In the genomic region with DNA sequence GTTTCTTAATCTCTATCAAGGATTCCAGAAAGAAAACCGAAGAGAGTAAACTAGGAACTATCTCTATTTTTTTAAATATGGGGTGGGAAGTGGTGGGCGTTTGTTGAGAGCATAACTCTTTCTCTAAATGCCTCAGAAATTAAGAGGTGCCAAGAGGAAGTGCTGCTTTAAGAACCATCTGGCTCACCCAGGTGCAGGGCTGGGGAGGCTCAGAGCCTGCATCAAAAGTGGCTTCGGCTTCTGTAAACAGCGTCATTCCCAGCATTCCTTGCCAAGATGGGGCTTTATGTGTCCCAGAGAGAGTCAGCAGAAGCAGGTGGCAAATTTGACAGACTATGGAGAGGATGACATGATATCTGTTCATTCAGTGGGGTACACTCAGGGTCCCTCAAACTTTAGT, we compare ENCODE assay signal across 19 cellular contexts.
A peak's percentile ranks its signal among the peaks of the same experiment; 100 is the strongest.
DNase-seq lines count a peak whose midpoint lies in the region; ATAC-seq lines count a peak whose summit lies in the region.
"Had no signal": no experiment of that assay in that cellular context is flagged by ENCODE, and none has a peak within 500 bp of the region (broad histone marks: within the 10 kb centered on the region; RNA-seq: fewer than 3 reads in every experiment).

No MANE protein-coding gene starts in this region.

- H3K4me1 Mint-ChIP-seq in stimulated activated naive B cell treated with anti-CD40 and anti-IgM and Interleukin-4, amounts not matched to agents 10 μg/mL and 1 μg/mL and 100 μg/mL, for 72 hours, result peaks cover 0 to 7% of the 10 kb centered on the region in 2 donors
- H3K4me1 Mint-ChIP-seq: stimulated activated effector memory CD8-positive, alpha-beta T cell treated with anti-CD3 and anti-CD28 coated beads, Interleukin-12 subunit alpha, Interleukin-12 subunit beta, amount 100 ng/mL, for 72 hours had no signal

- intact Hi-C loops in left ventricle myocardium superior (cut with micrococcal nuclease), result no loop called here

- H3K4me3 Mint-ChIP-seq in stimulated activated naive B cell treated with anti-CD40 and anti-IgM and Interleukin-4, amounts not matched to agents 10 μg/mL and 1 μg/mL and 100 μg/mL, for 72 hours, result peak overlapping the region in 1 of 2 donors; percentile 28
- H3K4me3 Mint-ChIP-seq: IgD-negative memory B cell; natural killer cell treated with Interleukin-12 subunit alpha and Interleukin-12 subunit beta and Interleukin-15 and Interleukin-18, amount 100 ng/mL, for 72 hours; stimulated activated effector memory CD8-positive, alpha-beta T cell treated with anti-CD3 and anti-CD28 coated beads, Interleukin-12 subunit alpha, Interleukin-12 subunit beta, amount 100 ng/mL, for 72 hours had no signal

- H3K27ac Mint-ChIP-seq in stimulated activated naive B cell treated with anti-CD40 and anti-IgM and Interleukin-4, amounts not matched to agents 10 μg/mL and 1 μg/mL and 100 μg/mL, for 72 hours, result peak overlapping the region; percentile 56
- H3K27ac Mint-ChIP-seq: IgD-negative memory B cell; natural killer cell treated with Interleukin-12 subunit alpha and Interleukin-12 subunit beta and Interleukin-15 and Interleukin-18, amount 100 ng/mL, for 72 hours; stimulated activated effector memory CD8-positive, alpha-beta T cell treated with anti-CD3 and anti-CD28 coated beads, Interleukin-12 subunit alpha, Interleukin-12 subunit beta, amount 100 ng/mL, for 72 hours had no signal

- H3K27me3 Mint-ChIP-seq in stimulated activated naive B cell treated with anti-CD40 and anti-IgM and Interleukin-4, amounts not matched to agents 10 μg/mL and 1 μg/mL and 100 μg/mL, for 72 hours, result peaks cover 7 to 11% of the 10 kb centered on the region in 2 donors

- peak; percentile 65 for ATAC-seq in HG02973 (IDR thresholded peaks at IDR 0.05; ENCODE audit: unreplicated experiment)
- ATAC-seq in stimulated activated naive B cell treated with anti-CD40 and anti-IgM and Interleukin-4, amounts not matched to agents 10 μg/mL and 1 μg/mL and 100 μg/mL, for 72 hours (replicated peaks), result peak; percentile 50 to 75
- no peak for ATAC-seq in left ventricle myocardium superior
- ATAC-seq: natural killer cell treated with Interleukin-12 subunit alpha and Interleukin-12 subunit beta and Interleukin-15 and Interleukin-18, amount 100 ng/mL, for 72 hours; stimulated activated effector memory CD8-positive, alpha-beta T cell treated with anti-CD3 and anti-CD28 coated beads, Interleukin-12 subunit alpha, Interleukin-12 subunit beta, amount 100 ng/mL, for 72 hours had no signal

- DNase-seq in NCI-H1694 treated with DMSO at 0.1 percent for 48 hours (lab: John Stamatoyannopoulos, UW), result peak; percentile 29
- no peak for DNase-seq in NCI-H1694 (lab: John Stamatoyannopoulos, UW)
- peak; percentile 45 for DNase-seq in NCI-H82 treated with DMSO at 0.1 percent for 48 hours (lab: John Stamatoyannopoulos, UW; ENCODE audit: unreplicated experiment)
- DNase-seq in stimulated activated naive B cell treated with anti-CD40 and anti-IgM and Interleukin-4, amounts not matched to agents 10 μg/mL and 1 μg/mL and 100 μg/mL, for 72 hours, result no peak
- no peak for DNase-seq in NCI-H2227 (lab: John Stamatoyannopoulos, UW; ENCODE audit: unreplicated experiment)
- no peak for DNase-seq in left ventricle myocardium superior
- no peak for DNase-seq in activated T-cell treated with anti-CD3 and anti-CD28 coated beads, Interleukin-2, amount 50 U/mL, for 48 hours
- DNase-seq: activated CD4-positive, alpha-beta T cell treated with anti-CD3 and anti-CD28 coated beads for 1 hour; activated CD8-positive, alpha-beta memory T cell treated with anti-CD3 and anti-CD28 coated beads, Interleukin-2, amount 50 U/mL, for 48 hours; kidney glomerular epithelial cell; mesendoderm; NCI-H2227 treated with DMSO at 0.1 percent for 48 hours; psoas muscle; spleen; T-helper 9 cell had no signal

- no peaks in the 10 kb centered on the region for H3K9me3 Mint-ChIP-seq in stimulated activated naive B cell treated with anti-CD40 and anti-IgM and Interleukin-4, amounts not matched to agents 10 μg/mL and 1 μg/mL and 100 μg/mL, for 72 hours
- H3K9me3 Mint-ChIP-seq: IgD-negative memory B cell; natural killer cell treated with Interleukin-12 subunit alpha and Interleukin-12 subunit beta and Interleukin-15 and Interleukin-18, amount 100 ng/mL, for 72 hours; stimulated activated effector memory CD8-positive, alpha-beta T cell treated with anti-CD3 and anti-CD28 coated beads, Interleukin-12 subunit alpha, Interleukin-12 subunit beta, amount 100 ng/mL, for 72 hours had no signal

- H3K36me3 Mint-ChIP-seq in stimulated activated naive B cell treated with anti-CD40 and anti-IgM and Interleukin-4, amounts not matched to agents 10 μg/mL and 1 μg/mL and 100 μg/mL, for 72 hours, result no peaks in the 10 kb centered on the region
- H3K36me3 Mint-ChIP-seq: IgD-negative memory B cell; natural killer cell treated with Interleukin-12 subunit alpha and Interleukin-12 subunit beta and Interleukin-15 and Interleukin-18, amount 100 ng/mL, for 72 hours; stimulated activated effector memory CD8-positive, alpha-beta T cell treated with anti-CD3 and anti-CD28 coated beads, Interleukin-12 subunit alpha, Interleukin-12 subunit beta, amount 100 ng/mL, for 72 hours had no signal

Comparison
In these comparisons a context has a peak if more than half of its experiments do, and no peak if none do; other contexts are left out.
1. DNase-seq: peak in NCI-H1694 treated with DMSO at 0.1 percent for 48 hours (single experiment) and NCI-H82 treated with DMSO at 0.1 percent for 48 hours (single experiment); none in NCI-H1694 (single experiment), stimulated activated naive B cell treated with anti-CD40 and anti-IgM and Interleukin-4, amounts not matched to agents 10 μg/mL and 1 μg/mL and 100 μg/mL, for 72 hours (single experiment), NCI-H2227 (single experiment), left ventricle myocardium superior (single experiment) and activated T-cell treated with anti-CD3 and anti-CD28 coated beads, Interleukin-2, amount 50 U/mL, for 48 hours (0 of 2).